Comparison of ENCODE assay signal across 15 cellular contexts in genomic region chr20:16562259-16562658, GRCh38. TPM values are rescaled to one million over a fixed set of nuclear protein-coding genes. Genes with fewer than 3 reads are reported as not detected.
DNase-seq lines count a peak whose midpoint lies in the region; ATAC-seq and TF ChIP-seq lines count a peak whose summit lies in the region.
"Had no signal": no experiment of that assay in that cellular context is flagged by ENCODE, and none has a peak within 500 bp of the region (broad histone marks: within the 10 kb centered on the region; RNA-seq: fewer than 3 reads in every experiment).

No MANE protein-coding gene starts in this region.

- no peaks in the 10 kb centered on the region for H3K79me2 ChIP-seq in GM23248 (ENCODE audit: insufficient read depth)

- CTCF ChIA-PET in WTC11 (lab: Charles Lee) = no interaction called here

- no peaks in the 10 kb centered on the region for H3K27me3 ChIP-seq in GM23248 (replicated peaks; ENCODE audit: insufficient read depth)
- no peaks in the 10 kb centered on the region for H3K27me3 ChIP-seq in H7 (ENCODE audit: control insufficient read depth, insufficient read depth, low read length)

- H3K36me3 Mint-ChIP-seq in WTC11 (no peaks in the 10 kb centered on the region), nephron progenitor cell (ENCODE audit: low read depth) (no peaks in the 10 kb centered on the region)
- H3K36me3 Mint-ChIP-seq: CD14-positive monocyte; CD8-positive, alpha-beta T cell had no signal

- no peaks in the 10 kb centered on the region for H3K9me2 ChIP-seq in GM23248 (ENCODE audit: insufficient read depth)

- H3K4me3 ChIP-seq in GM23248 (no peak overlapping the region), H7 (ENCODE audit: insufficient read depth, low read depth, low read length) (no peak overlapping the region)
- H3K4me3 ChIP-seq: GM23338 had no signal

- H3K27me3 Mint-ChIP-seq in WTC11 (ENCODE audit: low read depth) = no peaks in the 10 kb centered on the region
- no peaks in the 10 kb centered on the region for H3K27me3 Mint-ChIP-seq in nephron progenitor cell (ENCODE audit: low read depth, poor library complexity)

- peaks cover 28% of the 10 kb centered on the region for H3K4me1 Mint-ChIP-seq in WTC11
- peaks cover 40% of the 10 kb centered on the region for H3K4me1 Mint-ChIP-seq in nephron progenitor cell

- no peaks in the 10 kb centered on the region for H3K36me3 ChIP-seq in GM23248 (ENCODE audit: low read depth)
- no peaks in the 10 kb centered on the region for H3K36me3 ChIP-seq in H7 (replicated peaks; ENCODE audit: control insufficient read depth, insufficient read depth, low read length)

- no peak overlapping the region for H3K9ac ChIP-seq in GM23248

- POLR2A ChIA-PET in WTC11 (lab: Charles Lee) = no interaction called here

- H3K27ac ChIP-seq in GM23248 = no peak overlapping the region

- H3K4me1 ChIP-seq in GM23248 (ENCODE audit: insufficient read depth) = no peaks in the 10 kb centered on the region

- 66 to 72% methylated on average over 10 of the region's 10 CpGs for WGBS in GM23248 (ENCODE audit: low coverage in 1 of 2, low lambda C conversion rate in 2 of 2, missing lambda C conversion rate in 2 of 2), 2 experiments

- DNase-seq in WTC11 (ENCODE audit: low spot score) (no peak), fibroblast of peridontal ligament (ENCODE audit: extremely low read depth) (peak; percentile 49), nephron progenitor cell (no peak), GM23248 (no peak), H7 (no peak)
- DNase-seq: CD8-positive, alpha-beta T cell; COR-L47; DMS153; DMS79 treated with DMSO at 0.1 percent for 48 hours; EL; H9 had no signal

- no peaks in the 10 kb centered on the region for H3F3A ChIP-seq in GM23248 (ENCODE audit: insufficient read depth)

- no peak overlapping the region for H3K4me2 ChIP-seq in GM23248 (ENCODE audit: unreplicated experiment)
- H3K4me2 ChIP-seq: GM23338 had no signal

- in situ Hi-C loops in GM23248 (cut with MboI) = no loop called here

- no peaks in the 10 kb centered on the region for H4K20me1 ChIP-seq in GM23248 (ENCODE audit: insufficient read depth)

- no peak for TF ChIP-seq CTCF in WTC11 (IDR thresholded peaks at IDR 0.05)
- no peak for TF ChIP-seq CTCF in nephron progenitor cell (IDR thresholded peaks at IDR 0.05)

- no peak overlapping the region for H2AFZ ChIP-seq in GM23248
- H2AFZ ChIP-seq: GM23338 had no signal

- H3K4me3 Mint-ChIP-seq in WTC11 (no peak overlapping the region), nephron progenitor cell (no peak overlapping the region)
- H3K4me3 Mint-ChIP-seq: CD14-positive monocyte; CD8-positive, alpha-beta T cell; GM23338; H9 had no signal

- H3K9me3 Mint-ChIP-seq in WTC11 (0 out of 2 replicates have a peak, but pooled peaks cover 3% of the 10 kb centered on the region), nephron progenitor cell (no peaks in the 10 kb centered on the region)
- H3K9me3 Mint-ChIP-seq: GM23338, H9 had no signal

- H3K9me3 ChIP-seq in GM23248 (ENCODE audit: low read depth) = no peaks in the 10 kb centered on the region

- ATAC-seq in WTC11 = no peak
- no peak for ATAC-seq in HG03460 (IDR thresholded peaks at IDR 0.05; ENCODE audit: unreplicated experiment)
- ATAC-seq in HG03175 (IDR thresholded peaks at IDR 0.05; ENCODE audit: unreplicated experiment) = no peak
- ATAC-seq: CD8-positive, alpha-beta T cell; GM23338 had no signal

- 0 out of 2 replicates have a peak overlapping the region, but pooled peaks have one; percentile 12 for H3K27ac Mint-ChIP-seq in WTC11
- H3K27ac Mint-ChIP-seq in nephron progenitor cell = peak overlapping the region; percentile 85
- H3K27ac Mint-ChIP-seq: CD14-positive monocyte; CD8-positive, alpha-beta T cell; GM23338; H9 had no signal

TF ChIP-seq in WTC11, 78 proteins besides CTCF, POLR2A, EP300 and RAD21 (continues in another document):
- TF ChIP-seq, protein P1, sequence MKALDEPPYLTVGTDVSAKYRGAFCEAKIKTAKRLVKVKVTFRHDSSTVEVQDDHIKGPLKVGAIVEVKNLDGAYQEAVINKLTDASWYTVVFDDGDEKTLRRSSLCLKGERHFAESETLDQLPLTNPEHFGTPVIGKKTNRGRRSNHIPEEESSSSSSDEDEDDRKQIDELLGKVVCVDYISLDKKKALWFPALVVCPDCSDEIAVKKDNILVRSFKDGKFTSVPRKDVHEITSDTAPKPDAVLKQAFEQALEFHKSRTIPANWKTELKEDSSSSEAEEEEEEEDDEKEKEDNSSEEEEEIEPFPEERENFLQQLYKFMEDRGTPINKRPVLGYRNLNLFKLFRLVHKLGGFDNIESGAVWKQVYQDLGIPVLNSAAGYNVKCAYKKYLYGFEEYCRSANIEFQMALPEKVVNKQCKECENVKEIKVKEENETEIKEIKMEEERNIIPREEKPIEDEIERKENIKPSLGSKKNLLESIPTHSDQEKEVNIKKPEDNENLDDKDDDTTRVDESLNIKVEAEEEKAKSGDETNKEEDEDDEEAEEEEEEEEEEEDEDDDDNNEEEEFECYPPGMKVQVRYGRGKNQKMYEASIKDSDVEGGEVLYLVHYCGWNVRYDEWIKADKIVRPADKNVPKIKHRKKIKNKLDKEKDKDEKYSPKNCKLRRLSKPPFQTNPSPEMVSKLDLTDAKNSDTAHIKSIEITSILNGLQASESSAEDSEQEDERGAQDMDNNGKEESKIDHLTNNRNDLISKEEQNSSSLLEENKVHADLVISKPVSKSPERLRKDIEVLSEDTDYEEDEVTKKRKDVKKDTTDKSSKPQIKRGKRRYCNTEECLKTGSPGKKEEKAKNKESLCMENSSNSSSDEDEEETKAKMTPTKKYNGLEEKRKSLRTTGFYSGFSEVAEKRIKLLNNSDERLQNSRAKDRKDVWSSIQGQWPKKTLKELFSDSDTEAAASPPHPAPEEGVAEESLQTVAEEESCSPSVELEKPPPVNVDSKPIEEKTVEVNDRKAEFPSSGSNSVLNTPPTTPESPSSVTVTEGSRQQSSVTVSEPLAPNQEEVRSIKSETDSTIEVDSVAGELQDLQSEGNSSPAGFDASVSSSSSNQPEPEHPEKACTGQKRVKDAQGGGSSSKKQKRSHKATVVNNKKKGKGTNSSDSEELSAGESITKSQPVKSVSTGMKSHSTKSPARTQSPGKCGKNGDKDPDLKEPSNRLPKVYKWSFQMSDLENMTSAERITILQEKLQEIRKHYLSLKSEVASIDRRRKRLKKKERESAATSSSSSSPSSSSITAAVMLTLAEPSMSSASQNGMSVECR (CRISPR knock-in tag; IDR thresholded peaks at IDR 0.05; ENCODE audit: borderline replicate concordance) = no peak
- TF ChIP-seq ZBTB21 (CRISPR knock-in tag; IDR thresholded peaks at IDR 0.05; ENCODE audit: borderline replicate concordance) (no peak), HMGXB4 (CRISPR knock-in tag; IDR thresholded peaks at IDR 0.05) (no peak), CBFB (CRISPR knock-in tag; IDR thresholded peaks at IDR 0.05; ENCODE audit: low read depth) (no peak), ESRRA (CRISPR knock-in tag; IDR thresholded peaks at IDR 0.05; ENCODE audit: borderline replicate concordance) (no peak), FOXJ3 (CRISPR knock-in tag; IDR thresholded peaks at IDR 0.05; ENCODE audit: borderline replicate concordance) (no peak), OVOL2 (CRISPR knock-in tag; IDR thresholded peaks at IDR 0.05; ENCODE audit: borderline replicate concordance) (no peak), SMAD3 (CRISPR knock-in tag; IDR thresholded peaks at IDR 0.05; ENCODE audit: borderline replicate concordance) (no peak), ELF4 (CRISPR knock-in tag; IDR thresholded peaks at IDR 0.05; ENCODE audit: low read depth) (no peak), SOX15 (CRISPR knock-in tag; IDR thresholded peaks at IDR 0.05) (no peak), CREM (CRISPR knock-in tag; IDR thresholded peaks at IDR 0.05) (no peak)
- TF ChIP-seq, protein P2, sequence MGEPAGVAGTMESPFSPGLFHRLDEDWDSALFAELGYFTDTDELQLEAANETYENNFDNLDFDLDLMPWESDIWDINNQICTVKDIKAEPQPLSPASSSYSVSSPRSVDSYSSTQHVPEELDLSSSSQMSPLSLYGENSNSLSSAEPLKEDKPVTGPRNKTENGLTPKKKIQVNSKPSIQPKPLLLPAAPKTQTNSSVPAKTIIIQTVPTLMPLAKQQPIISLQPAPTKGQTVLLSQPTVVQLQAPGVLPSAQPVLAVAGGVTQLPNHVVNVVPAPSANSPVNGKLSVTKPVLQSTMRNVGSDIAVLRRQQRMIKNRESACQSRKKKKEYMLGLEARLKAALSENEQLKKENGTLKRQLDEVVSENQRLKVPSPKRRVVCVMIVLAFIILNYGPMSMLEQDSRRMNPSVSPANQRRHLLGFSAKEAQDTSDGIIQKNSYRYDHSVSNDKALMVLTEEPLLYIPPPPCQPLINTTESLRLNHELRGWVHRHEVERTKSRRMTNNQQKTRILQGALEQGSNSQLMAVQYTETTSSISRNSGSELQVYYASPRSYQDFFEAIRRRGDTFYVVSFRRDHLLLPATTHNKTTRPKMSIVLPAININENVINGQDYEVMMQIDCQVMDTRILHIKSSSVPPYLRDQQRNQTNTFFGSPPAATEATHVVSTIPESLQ (CRISPR knock-in tag; IDR thresholded peaks at IDR 0.05) = no peak

RNA-seq across cellular contexts. Expression of gene KIF16B, which starts 11.0 kb away (rescaled TPM):
- 7.5 to 7.9 TPM (median 7.6 TPM) in 3 replicates for total RNA-seq in WTC11 (2021)
- 1.7 and 3.9 TPM in 2 replicates for total RNA-seq in GM23248 (2014; rRNA removed; shearing (Covaris generic))
- 2.6 and 3.0 TPM in 2 replicates for polyA plus RNA-seq in GM23248 (2016; fragmentation: Nextera tagmentation; extraction: Ambion mirVana)
- 7.4 and 9.8 TPM in 2 replicates for total RNA-seq in H7 (2014; rRNA removed; shearing (Covaris generic))
